In the genomic region with DNA sequence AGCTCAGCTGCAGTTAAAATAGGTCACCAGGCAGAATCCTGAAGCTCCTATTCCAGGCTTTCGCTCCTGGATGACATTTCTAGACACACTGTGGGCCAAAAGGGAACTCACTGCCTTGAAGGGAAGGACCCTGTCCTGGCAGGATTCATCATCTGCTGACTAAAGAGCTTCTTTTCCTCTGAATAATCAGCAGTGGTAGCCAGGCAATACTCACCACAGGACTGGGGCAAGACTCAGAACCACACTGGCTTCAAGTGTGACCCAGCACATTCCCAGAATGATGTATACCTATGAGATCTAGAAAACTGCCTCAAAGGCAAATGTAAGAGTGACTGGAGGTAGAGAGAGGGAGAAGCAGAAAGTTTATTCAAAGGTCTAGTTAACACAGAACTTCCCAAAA, we compare ENCODE assay signal across 22 cellular contexts. TPM values are rescaled to one million over a fixed set of nuclear protein-coding genes. Genes with fewer than 3 reads are reported as not detected.
DNase-seq lines count a peak whose midpoint lies in the region; ATAC-seq and TF ChIP-seq lines count a peak whose summit lies in the region.
"Had no signal": no experiment of that assay in that cellular context is flagged by ENCODE, and none has a peak within 500 bp of the region (broad histone marks: within the 10 kb centered on the region; RNA-seq: fewer than 3 reads in every experiment).

No MANE protein-coding gene starts in this region.

- 80 to 88% methylated on average over 1 of the region's 1 CpG for WGBS in aorta, 2 donors

- H3K4me2 ChIP-seq in osteoblast (ENCODE audit: insufficient read depth, low read length), result peak overlapping the region; percentile 44
- H3K4me2 ChIP-seq: hepatocyte had no signal

- H3K79me2 ChIP-seq in osteoblast (ENCODE audit: insufficient read depth, low read length), result no peaks in the 10 kb centered on the region
- H3K79me2 ChIP-seq: hepatocyte had no signal

- H3K27me3 ChIP-seq in osteoblast (ENCODE audit: insufficient read depth, low read length) (no peaks in the 10 kb centered on the region), aorta (ENCODE audit: control insufficient read depth in 1 of 2, insufficient read depth in 2 of 2, low read length in 1 of 2) (no peaks in the 10 kb centered on the region)
- H3K27me3 ChIP-seq: esophagus squamous epithelium, hepatocyte had no signal

- no peak overlapping the region for H3K4me3 ChIP-seq in osteoblast (ENCODE audit: insufficient read depth, low read length)
- H3K4me3 ChIP-seq in aorta (ENCODE audit: low read length in 2 of 2), result no peak overlapping the region
- H3K4me3 ChIP-seq: esophagus squamous epithelium, hepatocyte had no signal

- H3K27ac ChIP-seq in epithelial cell of prostate, result no peak overlapping the region
- peak overlapping the region; percentile 70 for H3K27ac ChIP-seq in osteoblast (ENCODE audit: low read depth, low read length)
- no peak overlapping the region for H3K27ac ChIP-seq in aorta (ENCODE audit: low read depth in 1 of 2, low read length in 2 of 2)
- H3K27ac ChIP-seq: esophagus squamous epithelium, hepatocyte had no signal

- intact Hi-C loops in aorta (cut with DNase I), result no loop called here

- H3K36me3 ChIP-seq in osteoblast (ENCODE audit: insufficient read depth, low read length) (no peaks in the 10 kb centered on the region), aorta (ENCODE audit: control insufficient read depth in 1 of 2, insufficient read depth in 2 of 2, low read length in 1 of 2) (no peaks in the 10 kb centered on the region)
- H3K36me3 ChIP-seq: esophagus squamous epithelium had no signal

- H3K4me1 ChIP-seq in osteoblast (ENCODE audit: insufficient read depth, low read length) (peaks cover 12% of the 10 kb centered on the region), aorta (ENCODE audit: control insufficient read depth in 1 of 2, insufficient read depth in 2 of 2, low read length in 2 of 2) (no peaks in the 10 kb centered on the region)
- H3K4me1 ChIP-seq: esophagus squamous epithelium had no signal

- H2AFZ ChIP-seq in osteoblast (ENCODE audit: low read length), result peak overlapping the region; percentile 13
- H2AFZ ChIP-seq: hepatocyte had no signal

- no peaks in the 10 kb centered on the region for H3K9me3 ChIP-seq in osteoblast (ENCODE audit: low read depth, low read length)
- no peaks in the 10 kb centered on the region for H3K9me3 ChIP-seq in aorta (ENCODE audit: control insufficient read depth, low read length)

- ATAC-seq in aorta (ENCODE audit: low FRiP score), result no peak
- ATAC-seq: activated CD8-positive, alpha-beta T cell treated with anti-CD3 and anti-CD28 coated beads for 36 hours; T-helper 17 cell; WTC11 had no signal

- H4K20me1 ChIP-seq in osteoblast (ENCODE audit: insufficient read depth, low read length), result no peaks in the 10 kb centered on the region

- DNase-seq in EH (ENCODE audit: low read depth), result peak; percentile 68
- DNase-seq in M059J (ENCODE audit: low read depth), result peak; percentile 87
- DNase-seq in epithelial cell of prostate (ENCODE audit: low read depth, low spot score), result peak; percentile 60
- DNase-seq in osteoblast (ENCODE audit: insufficient read length, low spot score, missing footprints), result peak; percentile 57
- no peak for DNase-seq in aorta
- DNase-seq in germinal center (ENCODE audit: low spot score), result no peak
- no peak for DNase-seq in Kasumi-1 (lab: John Stamatoyannopoulos, UW)
- DNase-seq in NCI-H345 treated with DMSO at 0.1 percent for 48 hours (lab: John Stamatoyannopoulos, UW; ENCODE audit: unreplicated experiment), result no peak
- DNase-seq: activated CD8-positive, alpha-beta T cell treated with anti-CD3 and anti-CD28 coated beads for 36 hours; activated naive CD8-positive, alpha-beta T cell treated with anti-CD3 and anti-CD28 coated beads, Interleukin-2, amount 10 ng/mL, durations not matched to agents 7 days and 5 days; esophagus squamous epithelium; H9; NCI-H2029; NCI-H446 treated with DMSO at 0.1 percent for 48 hours; SIG-M5; stimulated activated CD4-positive, alpha-beta T cell treated with anti-CD3 and anti-CD28 coated beads, Interleukin-15, amount 100 ng/mL, for 24 hours; stimulated activated naive CD4-positive, alpha-beta T cell; T-helper 17 cell had no signal

- TF ChIP-seq CTCF in osteoblast (IDR thresholded peaks at IDR 0.05; ENCODE audit: extremely low read depth, low read depth, low read length), result no peak

RNA-seq across cellular contexts. Expression of a gene that starts 29.5 kb away (rescaled TPM):
- total RNA-seq in M059J (2014; rRNA removed; shearing (Covaris generic)), result not detected in 2 replicates
- total RNA-seq in osteoblast (31.8 and 35.4 TPM in 2 replicates), aorta (10 to 100 TPM in 1 of 2 donors, 1 to 10 TPM in 1; 8.4 to 23.3 TPM)
- polyA plus RNA-seq in aorta, result under 1 TPM; 0.13 to 0.15 TPM
- total RNA-seq: activated CD8-positive, alpha-beta T cell treated with anti-CD3 and anti-CD28 coated beads for 36 hours; activated naive CD8-positive, alpha-beta T cell treated with anti-CD3 and anti-CD28 coated beads, Interleukin-2, amount 10 ng/mL, durations not matched to agents 7 days and 5 days; activated T-helper 1 cell treated with anti-CD3 and anti-CD28 coated beads, Interleukin-12 subunit alpha, Interleukin-12 subunit beta, Interleukin-2, Interleukin-4 antibody, amounts not matched to agents 30 ng/mL and 10 ng/mL and 1 ng/mL, durations not matched to agents 14 hours and 24 hours and 36 hours; T-helper 17 cell had no signal
- polyA plus RNA-seq: keratinocyte had no signal

Comparison
In these comparisons a context has a peak if more than half of its experiments do, and no peak if none do; other contexts are left out.
1. DNase-seq: peak in EH (single experiment), M059J (single experiment), epithelial cell of prostate (single experiment) and osteoblast (single experiment); none in aorta (0 of 2), germinal center (single experiment), Kasumi-1 (0 of 2) and NCI-H345 treated with DMSO at 0.1 percent for 48 hours (single experiment).